31 cellular contexts compared by ENCODE assay signal in the genomic region with DNA sequence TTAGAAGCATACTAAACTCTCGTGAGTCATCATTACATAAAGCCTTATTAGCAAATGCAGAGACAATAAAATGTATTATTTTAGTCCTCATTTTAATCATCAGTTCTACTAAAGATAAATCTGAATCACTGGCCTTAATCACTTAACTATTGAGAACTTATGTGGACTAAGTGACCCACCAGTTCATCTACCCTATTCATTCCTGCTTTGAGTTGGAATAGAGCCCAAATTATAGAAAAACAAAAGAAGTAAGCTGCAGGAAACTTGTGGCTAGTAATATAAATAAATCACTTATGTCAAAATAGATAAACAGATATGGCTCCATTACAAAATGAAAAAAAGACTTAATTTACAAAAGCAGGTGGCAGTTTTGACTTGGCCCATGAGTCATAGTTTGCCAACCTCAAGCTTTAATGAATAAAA.
DNase-seq lines count a peak whose midpoint lies in the region; ATAC-seq and TF ChIP-seq lines count a peak whose summit lies in the region.
"Had no signal": no experiment of that assay in that cellular context is flagged by ENCODE, and none has a peak within 500 bp of the region (broad histone marks: within the 10 kb centered on the region; RNA-seq: fewer than 3 reads in every experiment).

No MANE protein-coding gene starts in this region.

- in situ Hi-C loops in brain microvascular endothelial cell (cut with HindIII; ENCODE audit: low pct_ligation_motif_present, low sequenced_read_pairs): no loop called here

- H3K36me3 ChIP-seq in brain microvascular endothelial cell (replicated peaks): no peaks in the 10 kb centered on the region
- H3K36me3 ChIP-seq in H7 (replicated peaks; ENCODE audit: control insufficient read depth, insufficient read depth, low read length): no peaks in the 10 kb centered on the region
- H3K36me3 ChIP-seq: ascending aorta; BLaER1 treated with 17β-estradiol and CSF1 and Interleukin-3, amounts not matched to agents 10 nM and 100 nM; heart left ventricle; left lung; prostate gland; thoracic aorta; WERI-Rb-1 had no signal

- no peak overlapping the region for H3K27ac ChIP-seq in brain microvascular endothelial cell
- H3K27ac ChIP-seq: ascending aorta; BLaER1 treated with 17β-estradiol and CSF1 and Interleukin-3, amounts not matched to agents 10 nM and 100 nM; heart left ventricle; left lung; PC-9; prostate gland; thoracic aorta; WERI-Rb-1 had no signal

- H3K4me3 ChIP-seq in brain microvascular endothelial cell (ENCODE audit: low read depth, low read length) (no peak overlapping the region), H7 (ENCODE audit: insufficient read depth, low read depth, low read length) (no peak overlapping the region)
- H3K4me3 ChIP-seq: ascending aorta; BLaER1 treated with 17β-estradiol and CSF1 and Interleukin-3, amounts not matched to agents 10 nM and 100 nM; GM12878; heart left ventricle; left lung; PC-9; prostate gland; thoracic aorta had no signal

- DNase-seq in ELR (ENCODE audit: low read depth) (peak; percentile 49), NCI-H226 (peak; percentile 15), dermis blood vessel endothelial cell (peak; percentile 89), lung microvascular endothelial cell (ENCODE audit: low read depth in 2 of 2) (peak; percentile 88), brain microvascular endothelial cell (no peak), RKO (ENCODE audit: low spot score) (no peak), H7 (no peak)
- DNase-seq: activated CD4-positive, alpha-beta T cell treated with anti-CD3 and anti-CD28 coated beads, Interleukin-2, amount 10 ng/mL, durations not matched to agents 24 days and 14 days; activated effector memory CD4-positive, alpha-beta T cell treated with anti-CD3 and anti-CD28 coated beads, Interleukin-2, amount 50 U/mL, for 16 hours; activated naive CD8-positive, alpha-beta T cell treated with anti-CD3 and anti-CD28 coated beads, Interleukin-2, amount 10 ng/mL, durations not matched to agents 7 days and 5 days; activated T-cell treated with anti-CD3 and anti-CD28 coated beads, Interleukin-2, amount 50 U/mL, for 1 hour; Calu3; cerebellar nuclear complex; effector CD8-positive, alpha-beta T cell; heart left ventricle; KG1; left lung; naive B cell; NCI-H1436; NCI-H510A treated with DMSO at 0.1 percent for 48 hours; NK-92 treated with Interleukin-12 subunit alpha and Interleukin-12 subunit beta, amount 100 ng/mL, for 24 hours; SHP77 treated with DMSO at 0.1 percent for 48 hours; T-helper 9 cell; WERI-Rb-1 had no signal

- ATAC-seq in HG02763 (IDR thresholded peaks at IDR 0.05; ENCODE audit: unreplicated experiment): no peak
- ATAC-seq: GM12878, heart left ventricle, left lung had no signal

- H3K27me3 ChIP-seq in brain microvascular endothelial cell (replicated peaks): no peaks in the 10 kb centered on the region
- H3K27me3 ChIP-seq in H7 (ENCODE audit: control insufficient read depth, insufficient read depth, low read length): no peaks in the 10 kb centered on the region
- H3K27me3 ChIP-seq: ascending aorta; BLaER1 treated with 17β-estradiol and CSF1 and Interleukin-3, amounts not matched to agents 10 nM and 100 nM; heart left ventricle; left lung had no signal

- TF ChIP-seq CTCF in brain microvascular endothelial cell (IDR thresholded peaks at IDR 0.05; ENCODE audit: low read depth, low read length, missing control alignments): no peak

Comparison
In these comparisons a context has a peak if more than half of its experiments do, and no peak if none do; other contexts are left out.
1. DNase-seq: peak in ELR (single experiment), NCI-H226 (single experiment), dermis blood vessel endothelial cell (single experiment) and lung microvascular endothelial cell (2 of 2); none in brain microvascular endothelial cell (single experiment), RKO (single experiment) and H7 (single experiment).